In the genomic region with DNA sequence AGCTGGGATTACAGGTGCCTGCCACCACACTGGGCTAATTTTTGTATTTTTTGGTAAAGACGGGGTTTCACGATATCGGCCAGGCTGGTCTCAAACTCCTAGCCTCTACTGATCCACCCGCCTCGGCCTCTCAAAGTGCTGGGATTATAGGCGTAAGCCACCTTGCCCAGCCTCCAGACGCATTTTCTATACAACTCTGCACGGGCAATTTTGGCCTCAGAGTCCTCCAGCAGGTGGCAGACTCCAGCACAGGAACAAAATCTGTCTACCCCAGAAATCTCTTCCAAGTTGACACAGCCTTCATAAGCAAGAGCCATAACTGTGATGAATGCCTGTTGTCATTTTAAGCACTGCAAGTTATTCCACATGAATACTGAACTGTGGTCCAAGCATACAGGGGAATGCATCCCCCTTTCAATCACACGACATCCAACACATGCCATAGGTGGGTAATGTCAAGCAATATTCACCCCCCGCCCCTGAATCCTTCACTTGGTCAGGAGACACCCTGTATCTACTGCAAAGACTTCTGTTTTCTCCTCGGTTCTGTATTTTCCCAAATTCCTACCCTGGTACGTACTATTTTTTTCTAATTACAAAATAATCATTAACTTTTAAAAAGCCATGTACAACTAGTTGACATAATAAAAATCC, we compare ENCODE assay signal across 8 cellular contexts. TPM values are rescaled to one million over a fixed set of nuclear protein-coding genes. Genes with fewer than 3 reads are reported as not detected.
A peak's percentile ranks its signal among the peaks of the same experiment; 100 is the strongest.
DNase-seq lines count a peak whose midpoint lies in the region; ATAC-seq, FAIRE-seq and TF ChIP-seq lines count a peak whose summit lies in the region.

No MANE protein-coding gene starts in this region.

- H3K27ac ChIP-seq in OCI-LY3 (ENCODE audit: low read length) (no peak overlapping the region), HepG2 (ENCODE audit: extremely low read length, insufficient read depth, low read length) (peak overlapping the region; percentile 60), coronary artery (no peak overlapping the region)

- H3K9me3 ChIP-seq in OCI-LY3 (ENCODE audit: insufficient read depth, low read length) = no peaks in the 10 kb centered on the region
- H3K9me3 ChIP-seq in HepG2 (ENCODE audit: low read length) = no peaks in the 10 kb centered on the region

- H3K9ac ChIP-seq in OCI-LY3 (ENCODE audit: low read length) (no peak overlapping the region), HepG2 (ENCODE audit: insufficient read depth, low read depth, low read length) (no peak overlapping the region)

- peak; percentile 67 for TF ChIP-seq CTCF in OCI-LY3 (IDR thresholded peaks at IDR 0.05; ENCODE audit: low read depth, low read length)
- peak; percentile 79 for TF ChIP-seq CTCF in HepG2 (CRISPR knock-in tag; IDR thresholded peaks at IDR 0.05)
- TF ChIP-seq CTCF in coronary artery (IDR thresholded peaks at IDR 0.05) = no peak

- POLR2A ChIA-PET in HepG2 (lab: Yijun Ruan, JAX) = interaction anchor here (1.6 kb wide), 1 partner anchor 51 kb away, joined by 16 read pairs; the partner anchor contains the start of gene ALDH7A1

- no peak overlapping the region for H3K4me3 ChIP-seq in OCI-LY3 (ENCODE audit: low read length)
- no peak overlapping the region for H3K4me3 ChIP-seq in HepG2 (replicated peaks in 1 of 3; ENCODE audit: insufficient read depth in 1 of 3, low read depth in 2 of 3, low read length in 3 of 3)
- H3K4me3 ChIP-seq in coronary artery = no peak overlapping the region

- intact Hi-C loops in HepG2 (cut with micrococcal nuclease; ENCODE audit: unreplicated experiment) = loop anchor here (1.0 to 5.0 kb wide), 2 partner anchors 51 to 263 kb away; partner anchors contain the start of gene ALDH7A1
- intact Hi-C loops in posterior vena cava (cut with DNase I) = no loop called here

- H3K36me3 ChIP-seq in OCI-LY3 (replicated peaks; ENCODE audit: low read depth, low read length) (no peaks in the 10 kb centered on the region), HepG2 (replicated peaks in 1 of 2; ENCODE audit: control insufficient read depth in 1 of 2, insufficient read depth in 2 of 2, low read length in 2 of 2) (peaks cover 8 to 29% of the 10 kb centered on the region in 2 experiments)

- DNase-seq in DMS53 treated with DMSO at 0.1 percent for 48 hours (lab: John Stamatoyannopoulos, UW; ENCODE audit: unreplicated experiment) (peak; percentile 12), amniotic epithelial cell (ENCODE audit: low read depth) (peak; percentile 47), HepG2 (ENCODE audit: low spot score) (peak; percentile 58), posterior vena cava (ENCODE audit: low spot score) (no peak), coronary artery (ENCODE audit: low spot score) (no peak)

- H2AFZ ChIP-seq in OCI-LY3 (ENCODE audit: low read depth, low read length) (no peak overlapping the region), HepG2 (ENCODE audit: low read length) (no peak overlapping the region)

- ATAC-seq in GM19025 (IDR thresholded peaks at IDR 0.05; ENCODE audit: low read depth, unreplicated experiment) = peak; percentile 51
- peak; percentile 44 for ATAC-seq in HG03060 (IDR thresholded peaks at IDR 0.05; ENCODE audit: low read depth, unreplicated experiment)
- ATAC-seq in HepG2 = peak; percentile 86

- peak; percentile 57; the same call in 1 of the 2 replicates for TF ChIP-seq RAD21 in HepG2 (CRISPR knock-in tag; IDR thresholded peaks at IDR 0.05)

- BruUV-seq in HepG2 (replicated peaks; lab: Mats Ljungman, UMichigan) = no TSS peak

- peak; percentile 50 for FAIRE-seq in HepG2 (lab: Jason Lieb, UNC)

- CTCF ChIA-PET in HepG2 (lab: Yijun Ruan, JAX; ENCODE audit: low intra/inter-chr PET ratio, low total read pairs) = interaction anchor here (1.3 to 1.6 kb wide), 3 partner anchors 51 to 205 kb away, joined by 4 to 6 read pairs (median 5); partner anchors contain the start of genes ALDH7A1 and PHAX

- H3K27me3 ChIP-seq in OCI-LY3 (ENCODE audit: low read depth, low read length) (no peaks in the 10 kb centered on the region), HepG2 (ENCODE audit: control insufficient read depth in 1 of 2, insufficient read depth in 2 of 2, low read length in 2 of 2) (no peaks in the 10 kb centered on the region)

- TF ChIP-seq EP300 in HepG2 (IDR thresholded peaks at IDR 0.05; ENCODE audit: low read depth in 2 of 2, low read length in 2 of 2) (no peak), HepG2 (CRISPR knock-in tag; IDR thresholded peaks at IDR 0.05; ENCODE audit: borderline replicate concordance) (no peak)

- no peak for TF ChIP-seq POLR2A in HepG2 (IDR thresholded peaks at IDR 0.05; ENCODE audit: insufficient read depth in 1 of 2, low read depth in 2 of 2, low read length in 2 of 2)

- H3K79me2 ChIP-seq in OCI-LY3 (ENCODE audit: low read length) (no peaks in the 10 kb centered on the region), HepG2 (ENCODE audit: insufficient read depth, low read length) (no peaks in the 10 kb centered on the region)

- in situ Hi-C loops in HepG2 (cut with HindIII; ENCODE audit: extremely low pct_ligation_motif_present, low pct_unique_long_range_greater_than_20kb) = no loop called here

- WGBS in HepG2 (ENCODE audit: low lambda C conversion rate) = 50% methylated on average over 12 of the region's 12 CpGs

- H3K4me2 ChIP-seq in OCI-LY3 (ENCODE audit: low read length) (no peak overlapping the region), HepG2 (ENCODE audit: low read depth, low read length) (peak overlapping the region; percentile 55)

- H4K20me1 ChIP-seq in OCI-LY3 (ENCODE audit: insufficient read depth, low read length) = no peaks in the 10 kb centered on the region
- no peaks in the 10 kb centered on the region for H4K20me1 ChIP-seq in HepG2 (ENCODE audit: insufficient read depth, low read length)

- H3K4me1 ChIP-seq in OCI-LY3 (ENCODE audit: low read length) (no peaks in the 10 kb centered on the region), HepG2 (ENCODE audit: insufficient read depth, low read length) (peaks cover 26% of the 10 kb centered on the region)

TF ChIP-seq in HepG2, 621 proteins besides CTCF, POLR2A, EP300 and RAD21 (continues in another document):
- no peak for TF ChIP-seq FOXP1 (IDR thresholded peaks at IDR 0.05)
- no peak for TF ChIP-seq FOXP1 (CRISPR knock-in tag; IDR thresholded peaks at IDR 0.05)
- 0 out of 2 replicates have a peak, but pooled peaks have one; percentile 20 for TF ChIP-seq ZNF605 (CRISPR knock-in tag; IDR thresholded peaks at IDR 0.05)
- TF ChIP-seq GTF2F1 (IDR thresholded peaks at IDR 0.05; ENCODE audit: low read length) = no peak
- no peak for TF ChIP-seq KLF11 (CRISPR knock-in tag; IDR thresholded peaks at IDR 0.05)

RNA-seq across cellular contexts. Expression of gene ALDH7A1, which starts 50.8 kb away (rescaled TPM):
- total RNA-seq in HepG2 (2016; rRNA removed; fragmentation: Illumina TruSeq; extraction: Trizol) (69.0 and 132 TPM in 2 replicates), posterior vena cava (10 to 100 TPM; 18.5 to 27.9 TPM)
- total RNA-seq in HepG2 (2016; cell fraction: cytosol; rRNA removed; fragmentation: Illumina TruSeq; extraction: Trizol; ENCODE audit: low read depth) = 25.5 and 27.2 TPM in 2 replicates
- total RNA-seq in HepG2 (2016; cell fraction: insoluble cytoplasmic fraction; rRNA removed; fragmentation: Illumina TruSeq; extraction: Trizol) = 68.9 and 140 TPM in 2 replicates
- total RNA-seq in HepG2 (2016; cell fraction: membrane; rRNA removed; fragmentation: Illumina TruSeq; extraction: Trizol) = 30.4 and 36.0 TPM in 2 replicates
- 88.1 and 94.1 TPM in 2 replicates for total RNA-seq in HepG2 (2016; cell fraction: nucleus; rRNA removed; fragmentation: Illumina TruSeq; extraction: Trizol)
- 64.5 and 100 TPM in 2 replicates for polyA plus RNA-seq in HepG2 (2011; rRNA removed)
- polyA plus RNA-seq in HepG2 (2011; cell fraction: cytosol; rRNA removed) = 60.2 and 62.6 TPM in 2 replicates
- polyA plus RNA-seq in HepG2 (2011; cell fraction: nucleus; rRNA removed) = 25.1 and 27.1 TPM in 2 replicates
- 63.1 and 161 TPM in 2 replicates for polyA plus RNA-seq in HepG2 (2012)
- polyA plus RNA-seq in HepG2 (2016; cell fraction: cytosol; fragmentation: Illumina TruSeq; extraction: Trizol; ENCODE audit: low read depth) = 22.7 and 28.6 TPM in 2 replicates
- polyA plus RNA-seq in HepG2 (2016; cell fraction: insoluble cytoplasmic fraction; fragmentation: Illumina TruSeq; extraction: Trizol; ENCODE audit: low read depth) = 290 TPM in 2 replicates
- 35.9 and 40.2 TPM in 2 replicates for polyA plus RNA-seq in HepG2 (2016; cell fraction: membrane; fragmentation: Illumina TruSeq; extraction: Trizol; ENCODE audit: low read depth)
- 144 and 152 TPM in 2 replicates for polyA plus RNA-seq in HepG2 (2016; cell fraction: nucleus; fragmentation: Illumina TruSeq; extraction: Trizol; ENCODE audit: insufficient read depth, low read depth)
- polyA minus RNA-seq in HepG2 (2011; rRNA and poly(A)+ RNA removed; ENCODE audit: low replicate concordance) = 96.9 and 101 TPM in 2 replicates
- 31.7 and 41.1 TPM in 2 replicates for polyA minus RNA-seq in HepG2 (2011; cell fraction: cytosol; rRNA and poly(A)+ RNA removed)
- 61.4 and 63.3 TPM in 2 replicates for polyA minus RNA-seq in HepG2 (2011; cell fraction: nucleus; rRNA and poly(A)+ RNA removed)

RNA-seq across cellular contexts. Expression of gene PHAX, which starts 56.5 kb away (rescaled TPM):
- total RNA-seq in HepG2 (2016; rRNA removed; fragmentation: Illumina TruSeq; extraction: Trizol) (59.7 and 95.0 TPM in 2 replicates), posterior vena cava (10 to 100 TPM; 26.0 to 37.7 TPM)
- total RNA-seq in HepG2 (2016; cell fraction: cytosol; rRNA removed; fragmentation: Illumina TruSeq; extraction: Trizol; ENCODE audit: low read depth) = 21.2 and 23.9 TPM in 2 replicates
- total RNA-seq in HepG2 (2016; cell fraction: insoluble cytoplasmic fraction; rRNA removed; fragmentation: Illumina TruSeq; extraction: Trizol) = 60.0 and 92.4 TPM in 2 replicates
- 13.8 and 20.4 TPM in 2 replicates for total RNA-seq in HepG2 (2016; cell fraction: membrane; rRNA removed; fragmentation: Illumina TruSeq; extraction: Trizol)
- total RNA-seq in HepG2 (2016; cell fraction: nucleus; rRNA removed; fragmentation: Illumina TruSeq; extraction: Trizol) = 28.1 and 28.5 TPM in 2 replicates
- 14.5 and 20.0 TPM in 2 replicates for polyA plus RNA-seq in HepG2 (2011; rRNA removed)
- polyA plus RNA-seq in HepG2 (2011; cell fraction: cytosol; rRNA removed) = 23.7 and 29.5 TPM in 2 replicates
- polyA plus RNA-seq in HepG2 (2011; cell fraction: nucleus; rRNA removed) = 8.2 and 8.9 TPM in 2 replicates
- 25.3 and 30.2 TPM in 2 replicates for polyA plus RNA-seq in HepG2 (2012)
- polyA plus RNA-seq in HepG2 (2016; cell fraction: cytosol; fragmentation: Illumina TruSeq; extraction: Trizol; ENCODE audit: low read depth) = 5.2 and 7.4 TPM in 2 replicates
- 79.7 and 90.7 TPM in 2 replicates for polyA plus RNA-seq in HepG2 (2016; cell fraction: insoluble cytoplasmic fraction; fragmentation: Illumina TruSeq; extraction: Trizol; ENCODE audit: low read depth)
- 9.3 and 9.5 TPM in 2 replicates for polyA plus RNA-seq in HepG2 (2016; cell fraction: membrane; fragmentation: Illumina TruSeq; extraction: Trizol; ENCODE audit: low read depth)
- 25.9 and 30.7 TPM in 2 replicates for polyA plus RNA-seq in HepG2 (2016; cell fraction: nucleus; fragmentation: Illumina TruSeq; extraction: Trizol; ENCODE audit: insufficient read depth, low read depth)
- polyA minus RNA-seq in HepG2 (2011; rRNA and poly(A)+ RNA removed; ENCODE audit: low replicate concordance) = 13.5 and 35.0 TPM in 2 replicates
- polyA minus RNA-seq in HepG2 (2011; cell fraction: cytosol; rRNA and poly(A)+ RNA removed) = 14.5 and 19.1 TPM in 2 replicates
- polyA minus RNA-seq in HepG2 (2011; cell fraction: nucleus; rRNA and poly(A)+ RNA removed) = 21.5 and 28.7 TPM in 2 replicates

Comparison
In these comparisons a context has a peak if more than half of its experiments do, and no peak if none do; other contexts are left out.
1. DNase-seq: peak in DMS53 treated with DMSO at 0.1 percent for 48 hours (single experiment), amniotic epithelial cell (single experiment) and HepG2 (single experiment); none in posterior vena cava (single experiment) and coronary artery (single experiment).
2. Peak in every context shown above with its lines, with median percentiles within 50 percentile points of each other: ATAC-seq.